ENCODE assay signal across 13 cellular contexts in genomic region chr6:157456524-157456829, GRCh38.
A peak's percentile ranks its signal among the peaks of the same experiment; 100 is the strongest.
DNase-seq lines count a peak whose midpoint lies in the region; ATAC-seq and TF ChIP-seq lines count a peak whose summit lies in the region.
"Had no signal": no experiment of that assay in that cellular context is flagged by ENCODE, and none has a peak within 500 bp of the region (broad histone marks: within the 10 kb centered on the region; RNA-seq: fewer than 3 reads in every experiment).

No MANE protein-coding gene starts in this region.

- peak; percentile 59 for ATAC-seq in CD4-positive, alpha-beta T cell (ENCODE audit: poor library complexity)
- ATAC-seq in GM19397 (IDR thresholded peaks at IDR 0.05; ENCODE audit: unreplicated experiment) (peak; percentile 35), HG03439 (IDR thresholded peaks at IDR 0.05; ENCODE audit: unreplicated experiment) (peak; percentile 48), aorta (ENCODE audit: low FRiP score) (no peak), gastrocnemius medialis (no peak)
- ATAC-seq: pancreas had no signal

- no peak overlapping the region for H3K27ac ChIP-seq in CD4-positive, alpha-beta T cell (ENCODE audit: low read depth, low read length)
- no peak overlapping the region for H3K27ac ChIP-seq in aorta (ENCODE audit: low read depth in 1 of 2, low read length in 2 of 2)
- no peak overlapping the region for H3K27ac ChIP-seq in gastrocnemius medialis
- H3K27ac ChIP-seq: hepatocyte, pancreas had no signal

- no peaks in the 10 kb centered on the region for H3K36me3 Mint-ChIP-seq in CD4-positive, alpha-beta T cell (ENCODE audit: low read depth)
- H3K36me3 Mint-ChIP-seq: brain, T-cell had no signal

- H3K4me3 ChIP-seq in aorta (ENCODE audit: low read length in 2 of 2) (no peak overlapping the region), gastrocnemius medialis (no peak overlapping the region)
- H3K4me3 ChIP-seq: hepatocyte, pancreas had no signal

- no peaks in the 10 kb centered on the region for H3K9me3 ChIP-seq in CD4-positive, alpha-beta T cell (ENCODE audit: control insufficient read depth, low read length)
- H3K9me3 ChIP-seq in aorta (ENCODE audit: control insufficient read depth, low read length), result no peaks in the 10 kb centered on the region
- H3K9me3 ChIP-seq in gastrocnemius medialis, result no peaks in the 10 kb centered on the region
- H3K9me3 ChIP-seq: pancreas had no signal

- H3K4me1 Mint-ChIP-seq in CD4-positive, alpha-beta T cell (ENCODE audit: low read depth), result peaks cover 22% of the 10 kb centered on the region

- in situ Hi-C loops in gastrocnemius medialis (cut with MboI; ENCODE audit: low sequenced_read_pairs in 4 of 4), result no loop called here

- no peak for TF ChIP-seq POLR2A in gastrocnemius medialis (IDR thresholded peaks at IDR 0.05)

- no peaks in the 10 kb centered on the region for H3K27me3 ChIP-seq in CD4-positive, alpha-beta T cell (ENCODE audit: control insufficient read depth, insufficient read depth, low read length)
- H3K27me3 ChIP-seq in aorta (ENCODE audit: control insufficient read depth in 1 of 2, insufficient read depth in 2 of 2, low read length in 1 of 2) (no peaks in the 10 kb centered on the region), gastrocnemius medialis (no peaks in the 10 kb centered on the region)
- H3K27me3 ChIP-seq: hepatocyte, pancreas had no signal

- H3K4me3 Mint-ChIP-seq in CD4-positive, alpha-beta T cell, result no peak overlapping the region

- H3K27me3 Mint-ChIP-seq in CD4-positive, alpha-beta T cell, result no peaks in the 10 kb centered on the region
- H3K27me3 Mint-ChIP-seq: T-cell had no signal

- intact Hi-C loops in CD4-positive, alpha-beta T cell (cut with DNase I, micrococcal nuclease), result no loop called here
- intact Hi-C loops in posterior cingulate gyrus (cut with DNase I), result no loop called here
- intact Hi-C loops in aorta (cut with DNase I), result no loop called here
- intact Hi-C loops in gastrocnemius medialis (cut with DNase I; ENCODE audit: low total_unique reads), result no loop called here

- H3K9me3 Mint-ChIP-seq in CD4-positive, alpha-beta T cell, result no peaks in the 10 kb centered on the region
- H3K9me3 Mint-ChIP-seq: T-cell had no signal

- no peak overlapping the region for H3K27ac Mint-ChIP-seq in CD4-positive, alpha-beta T cell
- H3K27ac Mint-ChIP-seq: T-cell had no signal

- CTCF ChIA-PET in CD4-positive, alpha-beta T cell (lab: Charles Lee), result no interaction called here

- POLR2A ChIA-PET in CD4-positive, alpha-beta T cell (lab: Charles Lee), result interaction anchor here (0.5 to 1.0 kb wide), 3 partner anchors 13 to 699 kb away, joined by 3 to 4 read pairs (median 3); no protein-coding TSS in a partner anchor

- 88 to 90% methylated on average over 4 of the region's 4 CpGs for WGBS in aorta, 2 donors

- DNase-seq in CD4-positive, alpha-beta T cell, result no peak
- DNase-seq in central memory CD4-positive, alpha-beta T cell, result peak; percentile 1
- DNase-seq in activated gamma-delta T cell (lab: John Stamatoyannopoulos, UW) (no peak), posterior cingulate gyrus (no peak), aorta (no peak), gastrocnemius medialis (no peak)
- DNase-seq: NCI-H1048, pancreas had no signal

- no peaks in the 10 kb centered on the region for H3K36me3 ChIP-seq in aorta (ENCODE audit: control insufficient read depth in 1 of 2, insufficient read depth in 2 of 2, low read length in 1 of 2)
- no peaks in the 10 kb centered on the region for H3K36me3 ChIP-seq in gastrocnemius medialis
- H3K36me3 ChIP-seq: pancreas had no signal

- TF ChIP-seq CTCF in CD4-positive, alpha-beta T cell (IDR thresholded peaks at IDR 0.05), result no peak
- TF ChIP-seq CTCF in gastrocnemius medialis (IDR thresholded peaks at IDR 0.05 in 4 of 5, conservative IDR thresholded peaks at IDR 0.05 in 1 of 5), result no peak

- H3K4me1 ChIP-seq in aorta (ENCODE audit: control insufficient read depth in 1 of 2, insufficient read depth in 2 of 2, low read length in 2 of 2) (no peaks in the 10 kb centered on the region), gastrocnemius medialis (peaks cover 0 to 6% of the 10 kb centered on the region in 2 donors)

Comparison
In these comparisons a context has a peak if more than half of its experiments do, and no peak if none do; other contexts are left out.
1. ATAC-seq: peak in CD4-positive, alpha-beta T cell (single experiment), GM19397 (single experiment) and HG03439 (single experiment); none in aorta (single experiment) and gastrocnemius medialis (0 of 2).